In the genomic region with DNA sequence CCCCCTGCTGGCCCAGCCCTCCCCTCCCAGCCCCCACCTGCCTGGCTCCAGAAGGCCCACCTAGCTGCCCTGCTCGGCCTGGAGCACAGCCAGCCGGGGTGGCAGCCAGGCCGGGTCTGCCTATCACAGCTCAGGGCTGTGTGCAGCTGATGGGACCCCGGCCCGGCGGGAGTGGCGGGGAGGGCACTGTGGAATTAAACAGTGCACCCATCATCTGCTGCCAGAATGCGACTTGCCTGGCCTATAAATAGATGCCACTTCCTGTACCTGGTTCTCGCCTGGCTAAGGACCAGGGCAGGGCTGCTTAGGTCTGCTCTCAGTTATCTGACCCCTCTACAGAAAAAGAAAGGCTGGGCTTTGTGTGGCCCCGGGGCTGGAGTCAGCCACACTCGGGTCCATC, we compare ENCODE assay signal across 21 cellular contexts.
DNase-seq lines count a peak whose midpoint lies in the region; ATAC-seq and TF ChIP-seq lines count a peak whose summit lies in the region.
"Had no signal": no experiment of that assay in that cellular context is flagged by ENCODE, and none has a peak within 500 bp of the region (broad histone marks: within the 10 kb centered on the region; RNA-seq: fewer than 3 reads in every experiment).

No MANE protein-coding gene starts in this region.

- H3K27me3 ChIP-seq in BE2C: no peaks in the 10 kb centered on the region
- peaks cover 87% of the 10 kb centered on the region for H3K27me3 ChIP-seq in MM.1S (replicated peaks; ENCODE audit: insufficient read depth, low read length)
- H3K27me3 ChIP-seq: Peyer's patch had no signal

- peaks cover 4 to 32% of the 10 kb centered on the region in 2 donors for H3K4me1 Mint-ChIP-seq in effector memory CD8-positive, alpha-beta T cell (ENCODE audit: low read depth in 2 of 2)

- peak; percentile 7 for DNase-seq in NCI-H1694 treated with DMSO at 0.1 percent for 48 hours (lab: John Stamatoyannopoulos, UW)
- no peak for DNase-seq in NCI-H1694 (lab: John Stamatoyannopoulos, UW)
- peak; percentile 21 for DNase-seq in BE2C
- DNase-seq in MM.1S: no peak
- no peak for DNase-seq in effector memory CD8-positive, alpha-beta T cell
- DNase-seq in pons (ENCODE audit: low spot score): no peak
- DNase-seq: AML-193; CD4-positive, alpha-beta T cell; DMS79; NCI-H1105 treated with DMSO at 0.1 percent for 48 hours; NCI-H187; NCI-H2107; NCI-H2227 treated with DMSO at 0.1 percent for 48 hours; NCI-H526; Peyer's patch; SHP77 had no signal

- H3K4me2 ChIP-seq in MM.1S (ENCODE audit: low read depth, low read length): peak overlapping the region; percentile 32; the same call in 1 of the 2 replicates

- ATAC-seq in effector memory CD8-positive, alpha-beta T cell (replicated peaks): peak; percentile 37
- ATAC-seq in HG02571 (IDR thresholded peaks at IDR 0.05; ENCODE audit: unreplicated experiment) (no peak), HG03280 (IDR thresholded peaks at IDR 0.05; ENCODE audit: unreplicated experiment) (no peak)
- ATAC-seq: K562 had no signal

- H3K9me3 ChIP-seq in BE2C: no peaks in the 10 kb centered on the region
- no peaks in the 10 kb centered on the region for H3K9me3 ChIP-seq in MM.1S (replicated peaks; ENCODE audit: insufficient read depth, low read length)
- H3K9me3 ChIP-seq: Peyer's patch had no signal

- H3K36me3 Mint-ChIP-seq in effector memory CD8-positive, alpha-beta T cell (ENCODE audit: insufficient read depth): peaks cover 4% of the 10 kb centered on the region

- H2AFZ ChIP-seq in MM.1S (ENCODE audit: low read length): no peak overlapping the region

- no peaks in the 10 kb centered on the region for H3F3A ChIP-seq in MM.1S (ENCODE audit: insufficient read depth, low read length)

- H3K4me1 ChIP-seq in BE2C: peaks cover 27% of the 10 kb centered on the region
- peaks cover 6% of the 10 kb centered on the region; the same call in 1 of the 2 replicates for H3K4me1 ChIP-seq in MM.1S (ENCODE audit: low read length)

- TF ChIP-seq CTCF in BE2C (IDR thresholded peaks at IDR 0.05; ENCODE audit: low read depth, low read length) (no peak), MM.1S (IDR thresholded peaks at IDR 0.05; ENCODE audit: low read length) (no peak)

- H3K27ac ChIP-seq in MM.1S (ENCODE audit: low read length): no peak overlapping the region
- H3K27ac ChIP-seq: 22Rv1, Peyer's patch, SK-N-MC had no signal

- no peaks in the 10 kb centered on the region for H3K9me2 ChIP-seq in MM.1S (replicated peaks; ENCODE audit: insufficient read depth, low read length)

- H3K4me3 ChIP-seq in BE2C (ENCODE audit: low read depth, low read length) (no peak overlapping the region), MM.1S (ENCODE audit: low read length) (no peak overlapping the region)
- H3K4me3 ChIP-seq: K562, Peyer's patch, SK-N-MC had no signal

- H3K9me3 Mint-ChIP-seq in effector memory CD8-positive, alpha-beta T cell: no peaks in the 10 kb centered on the region
- H3K9me3 Mint-ChIP-seq: CD4-positive, alpha-beta T cell had no signal

- no peaks in the 10 kb centered on the region for H4K20me1 ChIP-seq in MM.1S (ENCODE audit: insufficient read depth, low read length)

- H3K36me3 ChIP-seq in BE2C (no peaks in the 10 kb centered on the region), MM.1S (replicated peaks; ENCODE audit: insufficient read depth, low read length) (no peaks in the 10 kb centered on the region)
- H3K36me3 ChIP-seq: Peyer's patch had no signal

- peak overlapping the region in 1 of 2 donors; percentile 73 for H3K27ac Mint-ChIP-seq in effector memory CD8-positive, alpha-beta T cell
- H3K27ac Mint-ChIP-seq: CD4-positive, alpha-beta T cell had no signal

- no peaks in the 10 kb centered on the region for H3K79me2 ChIP-seq in MM.1S (ENCODE audit: low read length)

- H3K27me3 Mint-ChIP-seq in effector memory CD8-positive, alpha-beta T cell: peaks cover 13 to 18% of the 10 kb centered on the region in 2 donors
- H3K27me3 Mint-ChIP-seq: CD4-positive, alpha-beta T cell had no signal

- no peak overlapping the region for H3K9ac ChIP-seq in MM.1S (ENCODE audit: low read length)

- peak overlapping the region in 1 of 2 donors; percentile 51 for H3K4me3 Mint-ChIP-seq in effector memory CD8-positive, alpha-beta T cell
- H3K4me3 Mint-ChIP-seq: CD4-positive, alpha-beta T cell had no signal

Comparison
In these comparisons a context has a peak if more than half of its experiments do, and no peak if none do; other contexts are left out.
1. DNase-seq: peak in NCI-H1694 treated with DMSO at 0.1 percent for 48 hours (single experiment) and BE2C (single experiment); none in NCI-H1694 (single experiment), MM.1S (single experiment), effector memory CD8-positive, alpha-beta T cell (0 of 3) and pons (single experiment).